Comparison of ENCODE assay signal across 8 cellular contexts in the genomic region with DNA sequence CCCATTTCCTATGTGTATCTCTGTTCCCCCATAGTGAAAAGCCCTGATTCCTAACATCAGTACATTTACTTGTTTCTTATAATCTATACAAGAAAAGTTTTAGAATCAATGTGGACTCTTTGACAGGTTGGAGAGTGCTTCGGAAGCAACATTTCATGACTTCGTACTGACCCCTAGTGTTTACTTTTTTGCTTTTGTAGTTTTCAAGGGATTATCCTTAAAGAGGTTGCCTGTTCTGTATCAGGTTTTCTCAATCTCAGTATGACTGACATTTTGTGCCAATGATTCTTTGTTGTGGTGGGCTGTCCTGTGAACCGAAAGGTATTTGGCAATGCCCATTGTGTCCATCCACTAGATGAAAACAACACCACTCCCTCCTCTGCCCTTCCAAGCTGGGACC. TPM values are rescaled to one million over a fixed set of nuclear protein-coding genes. Genes with fewer than 3 reads are reported as not detected.
DNase-seq lines count a peak whose midpoint lies in the region; ATAC-seq and TF ChIP-seq lines count a peak whose summit lies in the region.

No MANE protein-coding gene starts in this region.

- no peaks in the 10 kb centered on the region for H3K9me3 ChIP-seq in prostate gland
- H3K9me3 ChIP-seq in tibial artery = no peaks in the 10 kb centered on the region

- TF ChIP-seq CTCF in AG09319 (IDR thresholded peaks at IDR 0.05; ENCODE audit: low read depth, low read length) (peak; percentile 53), prostate gland (IDR thresholded peaks at IDR 0.05) (peak in 2 of 4 experiments; percentile 38 to 51), tibial artery (IDR thresholded peaks at IDR 0.05) (no peak)

- no peaks in the 10 kb centered on the region for H3K36me3 ChIP-seq in prostate gland
- no peaks in the 10 kb centered on the region for H3K36me3 ChIP-seq in tibial artery

- no peak overlapping the region for H3K4me3 ChIP-seq in prostate gland
- H3K4me3 ChIP-seq in tibial artery = no peak overlapping the region

- intact Hi-C loops in prostate gland (cut with DNase I) = no loop called here
- intact Hi-C loops in tibial artery (cut with DNase I; ENCODE audit: low total_unique reads) = no loop called here

- ATAC-seq in GM18858 (IDR thresholded peaks at IDR 0.05; ENCODE audit: unreplicated experiment) = peak; percentile 55
- ATAC-seq in HG03442 (IDR thresholded peaks at IDR 0.05; ENCODE audit: unreplicated experiment) = peak; percentile 51

- 6% methylated on average over 3 of the region's 3 CpGs for WGBS in prostate gland

- no peak for TF ChIP-seq POLR2A in prostate gland (IDR thresholded peaks at IDR 0.05)

- H3K27ac ChIP-seq in prostate gland (no peak overlapping the region), tibial artery (no peak overlapping the region)

- H3K27me3 ChIP-seq in prostate gland (replicated peaks; ENCODE audit: insufficient read depth) = no peaks in the 10 kb centered on the region
- H3K27me3 ChIP-seq in tibial artery = peaks cover 0 to 7% of the 10 kb centered on the region in 2 donors

- peak; percentile 15 for DNase-seq in AG09319 (ENCODE audit: extremely low read depth, low read depth)
- peak; percentile 40 for DNase-seq in RPMI8226
- DNase-seq in iPS-NIHi7 (ENCODE audit: extremely low spot score) = peak; percentile 35
- no peak for DNase-seq in prostate gland (ENCODE audit: low spot score)
- no peak for DNase-seq in tibial artery
- DNase-seq in activated naive CD4-positive, alpha-beta T cell treated with anti-CD3 and anti-CD28 coated beads, Interleukin-2, amount 50 U/mL, for 16 hours = no peak

- H3K4me1 ChIP-seq in prostate gland (replicated peaks) (no peaks in the 10 kb centered on the region), tibial artery (no peaks in the 10 kb centered on the region)

RNA-seq across cellular contexts. Expression of a gene that starts 43.3 kb away (rescaled TPM):
- total RNA-seq in prostate gland = under 1 TPM; 0.18 to 0.62 TPM

Comparison
In these comparisons a context has a peak if more than half of its experiments do, and no peak if none do; other contexts are left out.
1. DNase-seq: peak in AG09319 (single experiment), RPMI8226 (single experiment) and iPS-NIHi7 (single experiment); none in prostate gland (single experiment), tibial artery (0 of 2) and activated naive CD4-positive, alpha-beta T cell treated with anti-CD3 and anti-CD28 coated beads, Interleukin-2, amount 50 U/mL, for 16 hours (single experiment).